In the genomic region with DNA sequence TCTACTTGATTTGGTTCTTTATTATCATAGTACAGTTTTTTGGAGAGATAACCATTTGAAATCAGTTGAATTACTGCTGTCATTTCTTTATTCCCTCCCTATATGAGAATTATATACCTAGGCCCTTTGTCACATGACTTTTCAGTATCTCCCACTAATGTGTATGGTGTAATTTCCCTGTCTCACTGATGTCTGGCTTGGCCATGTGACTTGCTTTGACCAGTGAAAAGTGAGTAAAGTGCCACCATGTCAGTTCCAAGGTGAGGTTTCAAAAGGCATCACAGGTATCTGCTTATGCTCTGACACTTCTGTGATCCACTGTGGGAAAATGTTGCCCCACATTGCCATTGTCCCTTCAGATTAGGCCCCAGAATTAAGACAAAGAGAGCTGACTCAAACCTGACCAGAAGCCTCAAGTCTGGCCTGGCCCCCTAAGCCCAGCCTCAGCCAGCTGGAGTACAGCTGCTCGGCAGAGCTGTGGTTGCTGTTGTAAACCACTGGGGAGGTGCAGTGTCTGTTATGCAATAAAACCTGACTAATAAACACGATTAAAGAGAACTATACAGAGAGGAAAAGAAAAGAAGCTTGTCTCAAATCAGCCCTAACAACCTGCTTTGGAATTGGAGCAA, we compare ENCODE assay signal across 8 cellular contexts. TPM values are rescaled to one million over a fixed set of nuclear protein-coding genes. Genes with fewer than 3 reads are reported as not detected.
A peak's percentile ranks its signal among the peaks of the same experiment; 100 is the strongest.
DNase-seq lines count a peak whose midpoint lies in the region; ATAC-seq and TF ChIP-seq lines count a peak whose summit lies in the region.

No MANE protein-coding gene starts in this region.

- peaks cover 28% of the 10 kb centered on the region for H3K4me1 Mint-ChIP-seq in HFFc6 (ENCODE audit: low read depth)
- H3K4me1 Mint-ChIP-seq in activated T-helper 2 cell treated with anti-CD3 and anti-CD28 coated beads, Interferon-gamma antibody, Interleukin-2, Interleukin-4, amounts not matched to agents 10 μg/mL and 5 μg/mL and 100 μg/mL, durations not matched to agents 14 hours and 24 hours and 36 hours (ENCODE audit: low read depth) = peaks cover 16% of the 10 kb centered on the region
- peaks cover 2 to 23% (median 10%) of the 10 kb centered on the region in 4 donors for H3K4me1 Mint-ChIP-seq in naive thymus-derived CD8-positive, alpha-beta T cell

- ATAC-seq in GM18508 (IDR thresholded peaks at IDR 0.05; ENCODE audit: insufficient read depth, unreplicated experiment) = peak; percentile 82
- no peak for ATAC-seq in naive thymus-derived CD8-positive, alpha-beta T cell

- BruUV-seq in PC-9 (replicated peaks; lab: Mats Ljungman, UMichigan) = no TSS peak

- no peaks in the 10 kb centered on the region; the same call in 1 of the 2 replicates for H3K27me3 Mint-ChIP-seq in HFFc6 (ENCODE audit: insufficient read depth)
- no peaks in the 10 kb centered on the region for H3K27me3 Mint-ChIP-seq in activated T-helper 2 cell treated with anti-CD3 and anti-CD28 coated beads, Interferon-gamma antibody, Interleukin-2, Interleukin-4, amounts not matched to agents 10 μg/mL and 5 μg/mL and 100 μg/mL, durations not matched to agents 14 hours and 24 hours and 36 hours (ENCODE audit: low read depth)
- no peaks in the 10 kb centered on the region for H3K27me3 Mint-ChIP-seq in naive thymus-derived CD8-positive, alpha-beta T cell

- no peaks in the 10 kb centered on the region for H3K79me2 ChIP-seq in PC-9 (ENCODE audit: low read depth)

- H3K4me2 ChIP-seq in PC-9 = no peak overlapping the region

- intact Hi-C loops in activated T-helper 2 cell treated with anti-CD3 and anti-CD28 coated beads, Interferon-gamma antibody, Interleukin-2, Interleukin-4, amounts not matched to agents 10 μg/mL and 5 μg/mL and 100 μg/mL, durations not matched to agents 14 hours and 24 hours and 36 hours (cut with micrococcal nuclease) = no loop called here
- intact Hi-C loops in PC-9 (cut with micrococcal nuclease; ENCODE audit: unreplicated experiment) = loop anchor here (10.0 kb wide), 1 partner anchor 124 kb away; no protein-coding TSS in a partner anchor

- H3K27ac ChIP-seq in right atrium auricular region (peak overlapping the region in 1 of 2 donors; percentile 28), PC-9 (no peak overlapping the region)

- no peaks in the 10 kb centered on the region for H3K9me2 ChIP-seq in PC-9 (ENCODE audit: insufficient read depth)

- H3K4me3 ChIP-seq in right atrium auricular region = no peak overlapping the region
- no peak overlapping the region for H3K4me3 ChIP-seq in PC-9

- 0 out of 2 replicates have a peak, but pooled peaks cover 2% of the 10 kb centered on the region for H4K20me1 ChIP-seq in PC-9 (ENCODE audit: insufficient read depth)

- peak; percentile 63 for DNase-seq in HFFc6
- peak; percentile 46 for DNase-seq in NCI-H82 treated with DMSO at 0.1 percent for 48 hours (lab: John Stamatoyannopoulos, UW; ENCODE audit: unreplicated experiment)
- peak; percentile 77 for DNase-seq in right atrium auricular region (ENCODE audit: low spot score)
- no peak for DNase-seq in superior temporal gyrus (ENCODE audit: extremely low spot score)
- DNase-seq in activated T-helper 2 cell treated with anti-CD3 and anti-CD28 coated beads, Interferon-gamma antibody, Interleukin-2, Interleukin-4, amounts not matched to agents 10 μg/mL and 5 μg/mL and 100 μg/mL, durations not matched to agents 14 hours and 24 hours and 36 hours (ENCODE audit: low spot score) = no peak
- no peak for DNase-seq in naive thymus-derived CD8-positive, alpha-beta T cell
- no peak for DNase-seq in PC-9

- H3K27me3 ChIP-seq in right atrium auricular region = no peaks in the 10 kb centered on the region
- no peaks in the 10 kb centered on the region for H3K27me3 ChIP-seq in PC-9 (ENCODE audit: insufficient read depth, low read depth)

- H3K9me3 Mint-ChIP-seq in HFFc6 = no peaks in the 10 kb centered on the region
- no peaks in the 10 kb centered on the region for H3K9me3 Mint-ChIP-seq in activated T-helper 2 cell treated with anti-CD3 and anti-CD28 coated beads, Interferon-gamma antibody, Interleukin-2, Interleukin-4, amounts not matched to agents 10 μg/mL and 5 μg/mL and 100 μg/mL, durations not matched to agents 14 hours and 24 hours and 36 hours
- H3K9me3 Mint-ChIP-seq in naive thymus-derived CD8-positive, alpha-beta T cell = no peaks in the 10 kb centered on the region

- H3K9me3 ChIP-seq in right atrium auricular region = no peaks in the 10 kb centered on the region
- no peaks in the 10 kb centered on the region for H3K9me3 ChIP-seq in PC-9 (ENCODE audit: insufficient read depth, low read depth)

- TF ChIP-seq CTCF in HFFc6 (IDR thresholded peaks at IDR 0.05) (no peak), right atrium auricular region (IDR thresholded peaks at IDR 0.05) (no peak), PC-9 (conservative IDR thresholded peaks at IDR 0.05) (no peak)

- no peak overlapping the region for H2AFZ ChIP-seq in PC-9

- H3K27ac Mint-ChIP-seq in HFFc6 = peak overlapping the region; percentile 22; the same call in 1 of the 2 replicates
- no peak overlapping the region for H3K27ac Mint-ChIP-seq in activated T-helper 2 cell treated with anti-CD3 and anti-CD28 coated beads, Interferon-gamma antibody, Interleukin-2, Interleukin-4, amounts not matched to agents 10 μg/mL and 5 μg/mL and 100 μg/mL, durations not matched to agents 14 hours and 24 hours and 36 hours
- peak overlapping the region in 2 of 10 donors; percentile 20 to 32 for H3K27ac Mint-ChIP-seq in naive thymus-derived CD8-positive, alpha-beta T cell

- CTCF ChIA-PET in PC-9 (lab: Charles Lee) = no interaction called here

- H3K36me3 Mint-ChIP-seq in HFFc6 (ENCODE audit: low read depth) = peaks cover 26% of the 10 kb centered on the region
- H3K36me3 Mint-ChIP-seq in activated T-helper 2 cell treated with anti-CD3 and anti-CD28 coated beads, Interferon-gamma antibody, Interleukin-2, Interleukin-4, amounts not matched to agents 10 μg/mL and 5 μg/mL and 100 μg/mL, durations not matched to agents 14 hours and 24 hours and 36 hours (ENCODE audit: low read depth) = peaks cover 61% of the 10 kb centered on the region
- no peaks in the 10 kb centered on the region for H3K36me3 Mint-ChIP-seq in naive thymus-derived CD8-positive, alpha-beta T cell

- H3K4me1 ChIP-seq in right atrium auricular region (peaks cover 0 to 6% of the 10 kb centered on the region in 2 donors), PC-9 (replicated peaks; ENCODE audit: insufficient read depth) (no peaks in the 10 kb centered on the region)

- H3K36me3 ChIP-seq in right atrium auricular region = peaks cover 74% of the 10 kb centered on the region
- 0 out of 2 replicates have a peak, but pooled peaks cover 4% of the 10 kb centered on the region for H3K36me3 ChIP-seq in PC-9 (ENCODE audit: low read depth)

- POLR2A ChIA-PET in naive thymus-derived CD8-positive, alpha-beta T cell (lab: Charles Lee) = interaction anchor here (0.6 kb wide), 1 partner anchor 203 kb away, joined by 8 read pairs; no protein-coding TSS in a partner anchor
- POLR2A ChIA-PET in PC-9 (lab: Charles Lee; ENCODE audit: unreplicated experiment) = no interaction called here

- no peaks in the 10 kb centered on the region for H3F3A ChIP-seq in PC-9 (ENCODE audit: insufficient read depth, low read depth)

- H3K4me3 Mint-ChIP-seq in HFFc6 = no peak overlapping the region
- no peak overlapping the region for H3K4me3 Mint-ChIP-seq in activated T-helper 2 cell treated with anti-CD3 and anti-CD28 coated beads, Interferon-gamma antibody, Interleukin-2, Interleukin-4, amounts not matched to agents 10 μg/mL and 5 μg/mL and 100 μg/mL, durations not matched to agents 14 hours and 24 hours and 36 hours (ENCODE audit: low read depth)
- no peak overlapping the region for H3K4me3 Mint-ChIP-seq in naive thymus-derived CD8-positive, alpha-beta T cell

RNA-seq across cellular contexts. Expression of a gene that starts 27.5 kb away (rescaled TPM):
- 10 to 100 TPM; 61.5 to 86.6 (median 67.9) TPM for total RNA-seq in HFFc6 (2021; fragmentation: NEBNext Ultra II Directional; extraction: Animal tissue kit (Norgen Biotek cat#: 25700))
- total RNA-seq in right atrium auricular region = 10 to 100 TPM; 51.8 to 69.5 TPM
- total RNA-seq in activated T-helper 2 cell treated with anti-CD3 and anti-CD28 coated beads, Interferon-gamma antibody, Interleukin-2, Interleukin-4, amounts not matched to agents 10 μg/mL and 5 μg/mL and 100 μg/mL, durations not matched to agents 14 hours and 24 hours and 36 hours = 20.3 and 20.7 TPM in 2 replicates
- total RNA-seq in naive thymus-derived CD8-positive, alpha-beta T cell = 1 to 10 TPM; 2.3 to 2.7 TPM
- under 1 TPM; 0.09 to 0.36 (median 0.32) TPM for polyA plus RNA-seq in naive thymus-derived CD8-positive, alpha-beta T cell
- total RNA-seq in PC-9 (2021) = 31.7 and 36.5 TPM in 2 replicates

Comparison
In these comparisons a context has a peak if more than half of its experiments do, and no peak if none do; other contexts are left out.
1. DNase-seq: peak in HFFc6 (single experiment), NCI-H82 treated with DMSO at 0.1 percent for 48 hours (single experiment) and right atrium auricular region (single experiment); none in superior temporal gyrus (single experiment), activated T-helper 2 cell treated with anti-CD3 and anti-CD28 coated beads, Interferon-gamma antibody, Interleukin-2, Interleukin-4, amounts not matched to agents 10 μg/mL and 5 μg/mL and 100 μg/mL, durations not matched to agents 14 hours and 24 hours and 36 hours (single experiment), naive thymus-derived CD8-positive, alpha-beta T cell (0 of 10) and PC-9 (0 of 2).